Comparison of ENCODE assay signal across 32 cellular contexts in the genomic region with DNA sequence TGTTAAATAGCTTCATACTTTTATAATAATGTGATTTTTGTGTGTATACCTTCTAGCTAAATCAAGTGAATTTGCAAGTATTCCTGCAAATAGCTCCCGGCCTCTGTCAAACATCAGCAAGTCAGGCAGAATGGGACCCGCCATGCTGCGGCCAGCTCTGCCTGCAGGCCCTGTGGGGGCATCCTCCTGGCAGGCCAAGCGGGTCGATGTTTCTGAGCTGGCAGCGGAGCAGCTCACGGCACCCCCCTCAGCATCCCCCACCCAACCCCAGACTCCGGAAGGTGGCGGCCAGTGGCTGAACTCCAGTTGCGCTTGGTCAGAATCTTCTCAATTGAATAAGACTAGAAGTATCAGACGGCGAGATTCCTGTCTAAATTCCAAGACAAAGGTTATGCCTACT. TPM values are rescaled to one million over a fixed set of nuclear protein-coding genes. Genes with fewer than 3 reads are reported as not detected.
"Had no signal": no experiment of that assay in that cellular context is flagged by ENCODE, and none has a peak within 500 bp of the region (broad histone marks: within the 10 kb centered on the region; RNA-seq: fewer than 3 reads in every experiment).

No MANE protein-coding gene starts in this region.

- DNase-seq: activated B cell treated with CpG ODN at 0.5 μM for 24 hours; activated CD4-positive, alpha-beta memory T cell treated with anti-CD3 and anti-CD28 coated beads, Interleukin-2, amount 10 ng/mL, durations not matched to agents 7 days and 5 days; activated CD4-positive, alpha-beta T cell treated with anti-CD3 and anti-CD28 coated beads for 48 hours; activated CD4-positive, alpha-beta T cell treated with anti-CD3 and anti-CD28 coated beads, Interleukin-2, amount 10 ng/mL, durations not matched to agents 7 days and 5 days; activated CD4-positive, alpha-beta T cell treated with anti-CD3 and anti-CD28 coated beads, Interleukin-2, amount 50 U/mL, for 48 hours; activated CD4-positive, CD25-positive, alpha-beta regulatory T cell treated with anti-CD3 and anti-CD28 coated beads, Interleukin-2, amount 50 U/mL, for 72 hours; activated CD8-positive, alpha-beta memory T cell treated with anti-CD3 and anti-CD28 coated beads for 24 hours; activated CD8-positive, alpha-beta memory T cell treated with anti-CD3 and anti-CD28 coated beads, Interleukin-2, amount 10 ng/mL, durations not matched to agents 7 days and 5 days; activated CD8-positive, alpha-beta memory T cell treated with anti-CD3 and anti-CD28 coated beads, Interleukin-2, amount 50 U/mL, for 48 hours; activated CD8-positive, alpha-beta T cell treated with anti-CD3 and anti-CD28 coated beads, Interleukin-2, amount 10 ng/mL, durations not matched to agents 7 days and 5 days; activated effector memory CD4-positive, alpha-beta T cell treated with Interleukin-2 at 50 U/mL for 16 hours; activated gamma-delta T cell; activated naive CD4-positive, alpha-beta T cell treated with anti-CD3 and anti-CD28 coated beads, Interleukin-2, amount 10 ng/mL, durations not matched to agents 7 days and 5 days; activated naive CD4-positive, alpha-beta T cell treated with Interleukin-2 at 50 U/mL for 16 hours; activated naive CD8-positive, alpha-beta T cell treated with anti-CD3 and anti-CD28 coated beads, Interleukin-2, amount 10 ng/mL, durations not matched to agents 7 days and 5 days; activated naive CD8-positive, alpha-beta T cell treated with anti-CD3 and anti-CD28 coated beads, Interleukin-2, amount 50 U/mL, for 24 hours; activated T-cell treated with anti-CD3 and anti-CD28 coated beads, Interleukin-2, amount 50 U/mL, for 24 hours; activated T-cell treated with anti-CD3 and anti-CD28 coated beads, Interleukin-2, amount 50 U/mL, for 48 hours; amygdala; anterior cingulate cortex; body of pancreas; brain microvascular endothelial cell; caudate nucleus; cerebellar nuclear complex; SW 1271; T-helper 1 cell; T-helper 2 cell; T-helper 9 cell had no signal

- H3K4me1 ChIP-seq: body of pancreas, breast epithelium had no signal

- ATAC-seq: activated CD8-positive, alpha-beta memory T cell treated with anti-CD3 and anti-CD28 coated beads, Interleukin-2, amount 10 ng/mL, durations not matched to agents 7 days and 5 days; activated CD8-positive, alpha-beta T cell treated with anti-CD3 and anti-CD28 coated beads, Interleukin-2, amount 10 ng/mL, durations not matched to agents 7 days and 5 days; activated naive CD8-positive, alpha-beta T cell treated with anti-CD3 and anti-CD28 coated beads, Interleukin-2, amount 50 U/mL, for 24 hours; body of pancreas had no signal

- H3K9me3 ChIP-seq: body of pancreas, breast epithelium had no signal

- H3K27me3 ChIP-seq: body of pancreas, brain microvascular endothelial cell, breast epithelium had no signal

- H3K4me3 ChIP-seq: body of pancreas, breast epithelium had no signal

- H3K27ac ChIP-seq: body of pancreas, brain microvascular endothelial cell, breast epithelium, VCaP had no signal

- H3K36me3 ChIP-seq: brain microvascular endothelial cell, breast epithelium had no signal

RNA-seq across cellular contexts. Expression of gene PKDREJ, which starts 52.8 kb away (rescaled TPM):
- total RNA-seq: activated B cell treated with CpG ODN at 0.5 μM for 24 hours; activated CD4-positive, alpha-beta memory T cell treated with anti-CD3 and anti-CD28 coated beads, Interleukin-2, amount 10 ng/mL, durations not matched to agents 7 days and 5 days; activated CD4-positive, alpha-beta T cell treated with anti-CD3 and anti-CD28 coated beads, Interleukin-2, amount 10 ng/mL, durations not matched to agents 7 days and 5 days; activated CD8-positive, alpha-beta memory T cell treated with anti-CD3 and anti-CD28 coated beads, Interleukin-2, amount 10 ng/mL, durations not matched to agents 7 days and 5 days; activated CD8-positive, alpha-beta T cell treated with anti-CD3 and anti-CD28 coated beads, Interleukin-2, amount 10 ng/mL, durations not matched to agents 7 days and 5 days; activated naive CD8-positive, alpha-beta T cell treated with anti-CD3 and anti-CD28 coated beads, Interleukin-2, amount 10 ng/mL, durations not matched to agents 7 days and 5 days; activated T-helper 2 cell treated with anti-CD3 and anti-CD28 coated beads, Interferon-gamma antibody, Interleukin-2, Interleukin-4, amounts not matched to agents 10 μg/mL and 5 μg/mL and 100 μg/mL, durations not matched to agents 14 hours and 24 hours and 36 hours; astrocyte had no signal
